In genomic region chr3:193928354-193929209, GRCh38 we compare ENCODE assay signal across 1 cellular context.
TF ChIP-seq lines count a peak whose summit lies in the region.

No MANE protein-coding gene starts in this region.

TF ChIP-seq in K562, 482 proteins besides CTCF, POLR2A, EP300 and RAD21 (continued from another document and continues in another):
- TF ChIP-seq CHD7 (IDR thresholded peaks at IDR 0.05; ENCODE audit: low read depth, low read length) (no peak), FOSL1 (tag; conservative IDR thresholded peaks at IDR 0.05) (peak; percentile 89), PTTG1 (tag; IDR thresholded peaks at IDR 0.05; ENCODE audit: low read depth) (no peak), ELF1 (tag; IDR thresholded peaks at IDR 0.05) (no peak), TAF7 (tag; IDR thresholded peaks at IDR 0.05) (no peak), ZNF717 (CRISPR knock-in tag; IDR thresholded peaks at IDR 0.05) (no peak), ATF2 (CRISPR knock-in tag; IDR thresholded peaks at IDR 0.05) (no peak), MBD1 (CRISPR knock-in tag; IDR thresholded peaks at IDR 0.05) (no peak), USF2 (CRISPR knock-in tag; IDR thresholded peaks at IDR 0.05) (no peak), ZNF3 (CRISPR knock-in tag; IDR thresholded peaks at IDR 0.05) (no peak), ZNF830 (CRISPR knock-in tag; IDR thresholded peaks at IDR 0.05) (no peak), KDM1A (IDR thresholded peaks at IDR 0.05) (peak; percentile 5 to 51; a peak in 2 of 4 replicates), CGGBP1 (CRISPR knock-in tag; IDR thresholded peaks at IDR 0.05) (no peak), GTF2E2 (tag; IDR thresholded peaks at IDR 0.05) (no peak), ZNF253 (CRISPR knock-in tag; conservative IDR thresholded peaks at IDR 0.05) (no peak), TCF15 (CRISPR knock-in tag; IDR thresholded peaks at IDR 0.05) (no peak), MGA (IDR thresholded peaks at IDR 0.05) (peak; percentile 47), ZNF347 (CRISPR knock-in tag; IDR thresholded peaks at IDR 0.05; ENCODE audit: low read depth) (no peak), ZNF583 (CRISPR knock-in tag; IDR thresholded peaks at IDR 0.05) (no peak), HNRNPK (IDR thresholded peaks at IDR 0.05; ENCODE audit: low read depth, low read length, poor library complexity, severe bottlenecking) (no peak), PHF8 (IDR thresholded peaks at IDR 0.05; ENCODE audit: borderline replicate concordance, low read length) (no peak)
